8 cellular contexts compared by ENCODE assay signal in genomic region chr18:48136544-48137353, GRCh38.
DNase-seq lines count a peak whose midpoint lies in the region; ATAC-seq and TF ChIP-seq lines count a peak whose summit lies in the region.

No MANE protein-coding gene starts in this region.

- POLR2A ChIA-PET in RWPE1 (lab: Yijun Ruan, JAX; ENCODE audit: low non-redundant PET), result no interaction called here

- H3K36me3 Mint-ChIP-seq in glutamatergic neuron (ENCODE audit: unreplicated experiment), result peaks cover 4% of the 10 kb centered on the region

- H3K27ac ChIP-seq in DND-41 (ENCODE audit: low read length) (peak overlapping the region; percentile 93), RWPE1 (peak overlapping the region; percentile 70), parathyroid adenoma (no peak overlapping the region)

- peak overlapping the region; percentile 77 for H3K9ac ChIP-seq in DND-41 (ENCODE audit: low read depth, low read length)
- H3K9ac ChIP-seq in parathyroid adenoma, result peak overlapping the region; percentile 35

- peaks cover 22% of the 10 kb centered on the region for H3K27me3 Mint-ChIP-seq in glutamatergic neuron (ENCODE audit: unreplicated experiment)

- CTCF ChIA-PET in RWPE1 (lab: Yijun Ruan, JAX), result interaction anchor here (0.6 to 0.7 kb wide), 2 partner anchors 71 to 222 kb away, joined by 4 read pairs; no protein-coding TSS in a partner anchor

- H2AFZ ChIP-seq in DND-41 (ENCODE audit: low read depth, low read length) (peak overlapping the region; percentile 83), parathyroid adenoma (peak overlapping the region; percentile 97)

- no peak overlapping the region for H3K27ac Mint-ChIP-seq in glutamatergic neuron (ENCODE audit: unreplicated experiment)

- H3K36me3 ChIP-seq in DND-41 (ENCODE audit: insufficient read depth, low read length) (no peaks in the 10 kb centered on the region), parathyroid adenoma (ENCODE audit: control insufficient read depth, insufficient read depth, low read length) (no peaks in the 10 kb centered on the region)

- H4K20me1 ChIP-seq in DND-41 (ENCODE audit: insufficient read depth, low read length), result no peaks in the 10 kb centered on the region

- no peaks in the 10 kb centered on the region for H3K9me3 ChIP-seq in DND-41 (ENCODE audit: insufficient read depth, low read length, severe bottlenecking)
- H3K9me3 ChIP-seq in parathyroid adenoma (ENCODE audit: control insufficient read depth, low read length), result no peaks in the 10 kb centered on the region

- peak; percentile 44 for ATAC-seq in DND-41 (ENCODE audit: insufficient read depth, low read depth)
- no peak for ATAC-seq in GM18907 (IDR thresholded peaks at IDR 0.05; ENCODE audit: unreplicated experiment)
- no peak for ATAC-seq in GM19328 (IDR thresholded peaks at IDR 0.05; ENCODE audit: unreplicated experiment)

- H3K27me3 ChIP-seq in DND-41 (ENCODE audit: insufficient read depth, low read length, poor library complexity) (peaks cover 6% of the 10 kb centered on the region), parathyroid adenoma (ENCODE audit: control insufficient read depth, insufficient read depth, low read length) (no peaks in the 10 kb centered on the region)

- H3K4me1 ChIP-seq in DND-41 (ENCODE audit: insufficient read depth, low read length) (peaks cover 65% of the 10 kb centered on the region), parathyroid adenoma (peaks cover 16% of the 10 kb centered on the region)

- H3K79me2 ChIP-seq in DND-41 (ENCODE audit: insufficient read depth, low read length) (peaks cover 6% of the 10 kb centered on the region; the same call in 1 of the 2 replicates), parathyroid adenoma (no peaks in the 10 kb centered on the region)

- no peak for TF ChIP-seq CTCF in DND-41 (IDR thresholded peaks at IDR 0.05; ENCODE audit: borderline replicate concordance, extremely low read depth, low read length, poor library complexity, severe bottlenecking)
- no peak for TF ChIP-seq CTCF in RWPE1 (conservative IDR thresholded peaks at IDR 0.05; ENCODE audit: low read depth)
- no peak for TF ChIP-seq CTCF in glutamatergic neuron (IDR thresholded peaks at IDR 0.05; ENCODE audit: partially characterized antibody, unreplicated experiment)
- no peak for TF ChIP-seq CTCF in parathyroid adenoma (IDR thresholded peaks at IDR 0.05)

- peaks cover 3% of the 10 kb centered on the region for H3K9me3 Mint-ChIP-seq in glutamatergic neuron (ENCODE audit: unreplicated experiment)

- H3K4me1 Mint-ChIP-seq in glutamatergic neuron (ENCODE audit: low read depth, unreplicated experiment), result peaks cover 3% of the 10 kb centered on the region

- peak overlapping the region; percentile 32 to 66; a peak in 3 of 4 replicates for H3K4me3 ChIP-seq in DND-41 (ENCODE audit: low read depth in 1 of 2, low read length in 2 of 2)
- peak overlapping the region; percentile 55 for H3K4me3 ChIP-seq in parathyroid adenoma (ENCODE audit: low read depth, low read length)

- peak overlapping the region; percentile 83 for H3K4me3 Mint-ChIP-seq in glutamatergic neuron (ENCODE audit: unreplicated experiment)

- peak overlapping the region; percentile 71 for H3K4me2 ChIP-seq in DND-41 (ENCODE audit: insufficient read depth, low read length)
- H3K4me2 ChIP-seq in parathyroid adenoma (ENCODE audit: low read length), result peak overlapping the region; percentile 89

- peak; percentile 15 for DNase-seq in DND-41
- no peak for DNase-seq in RWPE1 (ENCODE audit: low spot score)
- DNase-seq in glutamatergic neuron, result no peak
- no peak for DNase-seq in activated gamma-delta T cell (lab: John Stamatoyannopoulos, UW)
- DNase-seq in anterior cingulate cortex (lab: John Stamatoyannopoulos, UW), result no peak
